8 cellular contexts compared by ENCODE assay signal in the genomic region with DNA sequence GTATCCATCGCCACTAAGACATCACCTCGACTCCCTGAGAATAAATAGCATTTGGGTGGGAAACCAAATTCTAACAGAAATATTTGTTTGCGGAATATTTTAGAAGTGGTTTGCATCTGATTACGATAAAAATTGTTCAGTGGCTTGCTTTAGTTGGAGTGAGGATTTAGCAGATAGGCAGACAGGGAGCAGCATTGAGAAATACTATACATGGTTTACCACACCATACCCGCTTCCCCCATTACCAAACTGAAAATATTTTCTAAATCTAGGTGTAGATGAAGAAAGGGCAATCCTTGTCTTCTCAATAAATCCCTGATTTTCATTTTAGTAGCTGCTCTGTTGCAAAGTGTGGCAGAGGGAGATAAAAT. TPM values are rescaled to one million over a fixed set of nuclear protein-coding genes. Genes with fewer than 3 reads are reported as not detected.
DNase-seq lines count a peak whose midpoint lies in the region; ATAC-seq and TF ChIP-seq lines count a peak whose summit lies in the region.

No MANE protein-coding gene starts in this region.

- H3K36me3 Mint-ChIP-seq in nephron progenitor cell (ENCODE audit: low read depth), result no peaks in the 10 kb centered on the region

- H3F3A ChIP-seq in MM.1S (ENCODE audit: insufficient read depth, low read length), result peaks cover 3% of the 10 kb centered on the region; the same call in 1 of the 2 replicates

- H3K27ac Mint-ChIP-seq in nephron progenitor cell, result peak overlapping the region; percentile 95

- H3K4me1 ChIP-seq in BE2C (peaks cover 14% of the 10 kb centered on the region), MM.1S (ENCODE audit: low read length) (peaks cover 10% of the 10 kb centered on the region), colonic mucosa (peaks cover 16% of the 10 kb centered on the region)

- no peak for ATAC-seq in HG02884 (IDR thresholded peaks at IDR 0.05; ENCODE audit: unreplicated experiment)

- H3K4me2 ChIP-seq in MM.1S (ENCODE audit: low read depth, low read length), result peak overlapping the region; percentile 57; the same call in 1 of the 2 replicates

- H3K4me1 Mint-ChIP-seq in nephron progenitor cell, result peaks cover 48% of the 10 kb centered on the region

- TF ChIP-seq CTCF in BE2C (IDR thresholded peaks at IDR 0.05; ENCODE audit: low read depth, low read length) (no peak), MM.1S (IDR thresholded peaks at IDR 0.05; ENCODE audit: low read length) (no peak), colonic mucosa (IDR thresholded peaks at IDR 0.05) (no peak), nephron progenitor cell (IDR thresholded peaks at IDR 0.05) (no peak)

- no peaks in the 10 kb centered on the region for H3K9me3 ChIP-seq in BE2C
- H3K9me3 ChIP-seq in MM.1S (replicated peaks; ENCODE audit: insufficient read depth, low read length), result no peaks in the 10 kb centered on the region
- H3K9me3 ChIP-seq in colonic mucosa, result no peaks in the 10 kb centered on the region

- H3K27me3 ChIP-seq in BE2C (peaks cover 19% of the 10 kb centered on the region), MM.1S (replicated peaks; ENCODE audit: insufficient read depth, low read length) (peaks cover 87% of the 10 kb centered on the region), colonic mucosa (no peaks in the 10 kb centered on the region)

- intact Hi-C loops in colonic mucosa (cut with DNase I), result no loop called here

- peaks cover 9% of the 10 kb centered on the region for H3K27me3 Mint-ChIP-seq in nephron progenitor cell (ENCODE audit: low read depth, poor library complexity)

- H3K4me3 ChIP-seq in BE2C (ENCODE audit: low read depth, low read length), result peak overlapping the region; percentile 46
- H3K4me3 ChIP-seq in MM.1S (ENCODE audit: low read length), result peak overlapping the region; percentile 21; the same call in 1 of the 2 replicates
- peak overlapping the region; percentile 47 for H3K4me3 ChIP-seq in colonic mucosa

- no peak overlapping the region for H3K9ac ChIP-seq in MM.1S (ENCODE audit: low read length)
- H3K9ac ChIP-seq in colonic mucosa (ENCODE audit: low read depth in 2 of 2, low read length in 2 of 2), result peak overlapping the region in 1 of 2 donors; percentile 53

- no peak for DNase-seq in BE2C
- no peak for DNase-seq in MM.1S
- DNase-seq in colonic mucosa, result no peak
- DNase-seq in nephron progenitor cell, result no peak
- DNase-seq in A172 (ENCODE audit: low spot score), result no peak
- DNase-seq in NCI-H510A treated with DMSO at 0.1 percent for 48 hours (lab: John Stamatoyannopoulos, UW), result no peak
- no peak for DNase-seq in NCI-H2081 treated with DMSO at 0.1 percent for 48 hours (lab: John Stamatoyannopoulos, UW)

- H3K9me3 Mint-ChIP-seq in nephron progenitor cell, result no peaks in the 10 kb centered on the region

- no peaks in the 10 kb centered on the region for H3K9me2 ChIP-seq in MM.1S (replicated peaks; ENCODE audit: insufficient read depth, low read length)

- H3K36me3 ChIP-seq in BE2C (no peaks in the 10 kb centered on the region), MM.1S (replicated peaks; ENCODE audit: insufficient read depth, low read length) (no peaks in the 10 kb centered on the region), colonic mucosa (no peaks in the 10 kb centered on the region)

- H4K20me1 ChIP-seq in MM.1S (ENCODE audit: insufficient read depth, low read length), result no peaks in the 10 kb centered on the region

- H2AFZ ChIP-seq in MM.1S (ENCODE audit: low read length), result 0 out of 2 replicates have a peak overlapping the region, but pooled peaks have one; percentile 27

- H3K27ac ChIP-seq in MM.1S (ENCODE audit: low read length), result no peak overlapping the region
- H3K27ac ChIP-seq in colonic mucosa, result peak overlapping the region; percentile 50

- peak overlapping the region; percentile 96 for H3K4me3 Mint-ChIP-seq in nephron progenitor cell

- H3K79me2 ChIP-seq in MM.1S (ENCODE audit: low read length), result no peaks in the 10 kb centered on the region

RNA-seq across cellular contexts. Expression of a gene that starts 0.9 kb away (rescaled TPM):
- 23.2 TPM for polyA plus RNA-seq in BE2C (2012; ENCODE audit: insufficient read depth, insufficient read length, low read depth)
- total RNA-seq in colonic mucosa, result 10 to 100 TPM; 12.5 to 26.3 TPM
- total RNA-seq in A172 (2014; rRNA removed; shearing (Covaris generic)), result 0.95 and 2.0 TPM in 2 replicates
